Comparison of ENCODE assay signal across 8 cellular contexts in the genomic region with DNA sequence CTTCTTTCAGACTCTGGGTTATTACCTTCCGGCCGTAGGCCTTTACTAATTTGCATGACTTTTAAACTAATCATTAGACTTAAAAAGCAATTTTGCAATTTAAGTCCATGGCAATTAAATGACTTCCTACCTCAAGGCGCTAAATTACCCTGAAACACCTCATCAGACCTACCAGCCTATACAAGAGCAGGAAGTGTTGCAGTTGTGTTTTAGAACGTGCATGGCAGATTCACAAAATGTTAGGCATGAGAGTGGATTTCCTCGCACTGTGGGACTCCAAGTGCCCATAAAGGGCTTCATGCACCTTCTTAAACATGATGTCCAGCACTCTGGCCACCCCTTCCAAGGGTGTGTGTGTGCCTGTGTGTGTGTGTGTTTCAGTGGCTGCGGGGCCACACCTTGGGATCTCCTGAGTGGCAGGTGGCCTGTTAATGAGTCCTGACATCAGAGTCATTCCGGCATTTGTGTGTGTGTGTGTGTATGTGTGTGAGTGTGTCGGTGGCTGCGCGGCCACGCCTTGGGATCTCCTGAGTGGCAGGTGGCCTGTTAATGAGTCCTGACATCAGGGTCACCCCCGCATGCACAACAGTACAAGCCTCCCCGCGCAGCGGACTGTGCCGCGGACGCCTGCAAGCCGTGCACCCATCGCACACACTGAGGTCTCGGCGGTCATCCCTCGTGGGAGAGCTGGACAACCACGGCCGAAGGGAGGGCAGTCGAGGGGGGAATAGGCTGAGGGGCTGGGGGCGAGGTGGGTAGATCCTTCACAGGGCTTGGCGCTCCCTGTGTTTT. TPM values are rescaled to one million over a fixed set of nuclear protein-coding genes. Genes with fewer than 3 reads are reported as not detected.
DNase-seq lines count a peak whose midpoint lies in the region; ATAC-seq, FAIRE-seq and TF ChIP-seq lines count a peak whose summit lies in the region.

No MANE protein-coding gene starts in this region.

- H3K4me2 ChIP-seq in GM23248 (ENCODE audit: unreplicated experiment): peak overlapping the region; percentile 95

- H3K4me3 ChIP-seq in GM23248 (peak overlapping the region; percentile 81), body of pancreas (peak overlapping the region; percentile 42 to 48), small intestine (ENCODE audit: low read depth in 1 of 2, low read length in 2 of 2) (peak overlapping the region; percentile 37 to 86)

- peak overlapping the region; percentile 94 for H3K4me3 Mint-ChIP-seq in T-helper 2 cell treated with Interferon-gamma antibody and Interleukin-4, amounts not matched to agents 5 μg/mL and 100 μg/mL, for 36 hours

- H3K4me1 ChIP-seq in GM23248 (ENCODE audit: insufficient read depth) (peaks cover 11% of the 10 kb centered on the region; the same call in 1 of the 2 replicates), body of pancreas (peaks cover 21% of the 10 kb centered on the region), small intestine (ENCODE audit: control insufficient read depth in 2 of 2, insufficient read depth in 1 of 2, low read depth in 1 of 2, low read length in 1 of 2) (peaks cover 3 to 5% of the 10 kb centered on the region in 2 donors)

- H3K27me3 ChIP-seq in GM23248 (replicated peaks; ENCODE audit: insufficient read depth) (no peaks in the 10 kb centered on the region), body of pancreas (no peaks in the 10 kb centered on the region), small intestine (ENCODE audit: control insufficient read depth in 2 of 2, insufficient read depth in 2 of 2, low read length in 2 of 2) (no peaks in the 10 kb centered on the region)

- H3F3A ChIP-seq in GM23248 (ENCODE audit: insufficient read depth): no peaks in the 10 kb centered on the region

- H3K27ac ChIP-seq in GM23248: peak overlapping the region; percentile 81
- H3K27ac ChIP-seq in body of pancreas: peak overlapping the region; percentile 93 to 95 (median 94)
- peak overlapping the region; percentile 95 to 100 for H3K27ac ChIP-seq in small intestine (ENCODE audit: low read depth in 1 of 2, low read length in 1 of 2)

- H3K9me3 Mint-ChIP-seq in T-helper 2 cell treated with Interferon-gamma antibody and Interleukin-4, amounts not matched to agents 5 μg/mL and 100 μg/mL, for 36 hours: peaks cover 3% of the 10 kb centered on the region

- ATAC-seq in body of pancreas: peak; percentile 43

- H2AFZ ChIP-seq in GM23248: peak overlapping the region; percentile 99

- H3K9me2 ChIP-seq in GM23248 (ENCODE audit: insufficient read depth): no peaks in the 10 kb centered on the region

- no peak for TF ChIP-seq CTCF in body of pancreas (IDR thresholded peaks at IDR 0.05)

- H3K9ac ChIP-seq in GM23248: peak overlapping the region; percentile 86

- DNase-seq in GDM1 (lab: John Stamatoyannopoulos, UW) (peak; percentile 21), GM23248 (peak; percentile 55), LHCN-M2 (ENCODE audit: low read depth) (peak; percentile 50), body of pancreas (peak; percentile 60 to 78 (median 70)), iPS-NIHi7 (ENCODE audit: extremely low spot score) (peak; percentile 11), small intestine (peak; percentile 87), cortex of kidney (lab: John Stamatoyannopoulos, UW) (no peak)
- DNase-seq in T-helper 2 cell treated with Interferon-gamma antibody and Interleukin-4, amounts not matched to agents 5 μg/mL and 100 μg/mL, for 36 hours (ENCODE audit: low spot score): peak; percentile 63

- H3K4me1 Mint-ChIP-seq in T-helper 2 cell treated with Interferon-gamma antibody and Interleukin-4, amounts not matched to agents 5 μg/mL and 100 μg/mL, for 36 hours (ENCODE audit: low read depth): peaks cover 36% of the 10 kb centered on the region

- H3K36me3 Mint-ChIP-seq in T-helper 2 cell treated with Interferon-gamma antibody and Interleukin-4, amounts not matched to agents 5 μg/mL and 100 μg/mL, for 36 hours (ENCODE audit: low read depth): peaks cover 38% of the 10 kb centered on the region

- H3K27ac Mint-ChIP-seq in T-helper 2 cell treated with Interferon-gamma antibody and Interleukin-4, amounts not matched to agents 5 μg/mL and 100 μg/mL, for 36 hours: peak overlapping the region; percentile 94

- peaks cover 6% of the 10 kb centered on the region for H3K27me3 Mint-ChIP-seq in T-helper 2 cell treated with Interferon-gamma antibody and Interleukin-4, amounts not matched to agents 5 μg/mL and 100 μg/mL, for 36 hours (ENCODE audit: low read depth)

- FAIRE-seq in small intestine (lab: Jason Lieb, UNC): no peak

- WGBS in GM23248 (ENCODE audit: low coverage in 1 of 2, low lambda C conversion rate in 2 of 2, missing lambda C conversion rate in 2 of 2), 2 experiments: 7 to 8% methylated on average over 23 to 28 of the region's 28 CpGs
- 4 to 16% methylated on average over 9 to 26 of the region's 28 CpGs for WGBS in body of pancreas, 2 donors
- 2 to 4% (median 3%) methylated on average over 17 to 28 of the region's 28 CpGs for WGBS in small intestine, 3 donors

- H3K9me3 ChIP-seq in GM23248 (ENCODE audit: low read depth) (no peaks in the 10 kb centered on the region), body of pancreas (no peaks in the 10 kb centered on the region), small intestine (ENCODE audit: control insufficient read depth, low read depth) (no peaks in the 10 kb centered on the region)

- in situ Hi-C loops in GM23248 (cut with MboI): no loop called here

- H4K20me1 ChIP-seq in GM23248 (ENCODE audit: insufficient read depth): no peaks in the 10 kb centered on the region

- no peak for TF ChIP-seq POLR2A in body of pancreas (IDR thresholded peaks at IDR 0.05)

- H3K36me3 ChIP-seq in GM23248 (ENCODE audit: low read depth) (no peaks in the 10 kb centered on the region), body of pancreas (replicated peaks in 1 of 2; ENCODE audit: insufficient read depth in 1 of 2, low read depth in 2 of 2) (no peaks in the 10 kb centered on the region), small intestine (ENCODE audit: control insufficient read depth in 2 of 2, insufficient read depth in 2 of 2, low read length in 2 of 2) (no peaks in the 10 kb centered on the region)

- intact Hi-C loops in body of pancreas (cut with DNase I): loop anchor here (10.0 kb wide), 1 partner anchor 81 kb away; a partner anchor contains a TSS

- H3K79me2 ChIP-seq in GM23248 (ENCODE audit: insufficient read depth): peaks cover 53% of the 10 kb centered on the region

RNA-seq across cellular contexts. Expression of a gene that starts 0.9 kb away (rescaled TPM):
- total RNA-seq in GM23248 (2014; rRNA removed; shearing (Covaris generic)): 13.3 and 20.9 TPM in 2 replicates
- polyA plus RNA-seq in GM23248 (2016; fragmentation: Nextera tagmentation; extraction: Ambion mirVana): 12.2 and 13.7 TPM in 2 replicates
- total RNA-seq in LHCN-M2 (2014; rRNA removed): 12.2 and 14.9 TPM in 2 replicates
- polyA plus RNA-seq in LHCN-M2 (2012): 5.1 TPM
- 10 to 100 TPM; 12.2 to 32.9 TPM for total RNA-seq in body of pancreas
- polyA plus RNA-seq in small intestine: 10 to 100 TPM; 15.4 to 27.1 (median 19.7) TPM
